In genomic region chr6:84119277-84119676, GRCh38 we compare ENCODE assay signal across 2 cellular contexts.
TF ChIP-seq lines count a peak whose summit lies in the region.

No MANE protein-coding gene starts in this region.

TF ChIP-seq in IMR-90, 13 proteins besides CTCF, POLR2A, EP300 and RAD21:
- TF ChIP-seq MAFK (IDR thresholded peaks at IDR 0.05; ENCODE audit: low read depth, low read length) (no peak), USF2 (IDR thresholded peaks at IDR 0.05; ENCODE audit: low read depth, low read length) (no peak), BHLHE40 (IDR thresholded peaks at IDR 0.05; ENCODE audit: low read depth, low read length) (no peak), MAZ (IDR thresholded peaks at IDR 0.05; ENCODE audit: borderline replicate concordance, low read depth, low read length) (no peak), RFX5 (IDR thresholded peaks at IDR 0.05; ENCODE audit: low read depth, low read length) (no peak), FOS (IDR thresholded peaks at IDR 0.05; ENCODE audit: low read depth, low read length) (no peak), MXI1 (IDR thresholded peaks at IDR 0.05; ENCODE audit: borderline replicate concordance, low read depth, low read length) (no peak), CEBPB (IDR thresholded peaks at IDR 0.05; ENCODE audit: low read depth, low read length) (no peak), NFE2L2 (IDR thresholded peaks at IDR 0.05; ENCODE audit: low read depth, low read length) (no peak), CHD1 (IDR thresholded peaks at IDR 0.05; ENCODE audit: low read depth, low read length) (no peak), SMC3 (IDR thresholded peaks at IDR 0.05; ENCODE audit: low read depth, low read length) (no peak), ELK1 (IDR thresholded peaks at IDR 0.05; ENCODE audit: borderline replicate concordance, low read depth, low read length) (no peak), RCOR1 (IDR thresholded peaks at IDR 0.05; ENCODE audit: insufficient replicate concordance, low read length) (no peak)
TF ChIP-seq in IMR-90: peak in this region for 0.

TF ChIP-seq in H1, 55 proteins besides CTCF, POLR2A, EP300 and RAD21:
- TF ChIP-seq E2F6 (IDR thresholded peaks at IDR 0.05) (no peak), ATF2 (IDR thresholded peaks at IDR 0.05; ENCODE audit: low read length) (no peak), USF2 (IDR thresholded peaks at IDR 0.05; ENCODE audit: low read length) (no peak), SIX5 (IDR thresholded peaks at IDR 0.05; ENCODE audit: low read depth, low read length) (no peak), CBX5 (IDR thresholded peaks at IDR 0.05; ENCODE audit: low read depth, low read length) (no peak), KDM5A (IDR thresholded peaks at IDR 0.05; ENCODE audit: low read length) (no peak), TAF1 (IDR thresholded peaks at IDR 0.05; ENCODE audit: low read depth, low read length) (no peak), HDAC6 (IDR thresholded peaks at IDR 0.05; ENCODE audit: low read depth, low read length) (no peak), JUND (IDR thresholded peaks at IDR 0.05; ENCODE audit: low read length) (no peak)
TF ChIP-seq in H1: peak in this region for 0.
